ENCODE assay signal across 21 cellular contexts in genomic region chr12:48193623-48194022, GRCh38. TPM values are rescaled to one million over a fixed set of nuclear protein-coding genes. Genes with fewer than 3 reads are reported as not detected.
DNase-seq lines count a peak whose midpoint lies in the region; ATAC-seq, FAIRE-seq and TF ChIP-seq lines count a peak whose summit lies in the region.
"Had no signal": no experiment of that assay in that cellular context is flagged by ENCODE, and none has a peak within 500 bp of the region (broad histone marks: within the 10 kb centered on the region; RNA-seq: fewer than 3 reads in every experiment).

No MANE protein-coding gene starts in this region.

- TF ChIP-seq EP300 in K562 (IDR thresholded peaks at IDR 0.05; ENCODE audit: low read length): no peak

- H3K9me1 ChIP-seq in K562 (ENCODE audit: control insufficient read depth, insufficient read depth, low read length): no peaks in the 10 kb centered on the region

- intact Hi-C loops in K562 (cut with micrococcal nuclease): no loop called here
- intact Hi-C loops in lower lobe of right lung (cut with DNase I): no loop called here

- H2AFZ ChIP-seq in K562 (ENCODE audit: low read depth, low read length): no peak overlapping the region
- H2AFZ ChIP-seq in MM.1S (ENCODE audit: low read length): no peak overlapping the region

- H3K9me3 Mint-ChIP-seq in WTC11: 0 out of 2 replicates have a peak, but pooled peaks cover 3% of the 10 kb centered on the region
- H3K9me3 Mint-ChIP-seq: CD14-positive monocyte, HFFc6 had no signal

- BruUV-seq in K562 (replicated peaks; lab: Mats Ljungman, UMichigan): no TSS peak

- H3K27ac Mint-ChIP-seq in WTC11: no peak overlapping the region

- POLR2A ChIA-PET in HEK293 (lab: Yijun Ruan, JAX): interaction anchor here (0.6 kb wide), 1 partner anchor 289 kb away, joined by 3 read pairs; the partner anchor contains the start of gene VDR
- POLR2A ChIA-PET in K562 (lab: Yijun Ruan, JAX): interaction anchor here (0.6 to 1.5 kb wide), 2 partner anchors 10 to 12 kb away, joined by 3 read pairs; no protein-coding TSS in a partner anchor
- POLR2A ChIA-PET in WTC11 (lab: Charles Lee): interaction anchor here (0.6 kb wide), 1 partner anchor 51 kb away, joined by 3 read pairs; no protein-coding TSS in a partner anchor

- H3K9me2 ChIP-seq in MM.1S (replicated peaks; ENCODE audit: insufficient read depth, low read length): no peaks in the 10 kb centered on the region

- TF ChIP-seq CTCF in HEK293 (tag by site-specific recombination; IDR thresholded peaks at IDR 0.05) (no peak), K562 (IDR thresholded peaks at IDR 0.05 in 2 of 3, conservative IDR thresholded peaks at IDR 0.05 in 1 of 3; ENCODE audit: insufficient read depth in 2 of 3, low read depth in 1 of 3, low read length in 3 of 3) (no peak), lower lobe of right lung (IDR thresholded peaks at IDR 0.05) (no peak), MM.1S (IDR thresholded peaks at IDR 0.05; ENCODE audit: low read length) (no peak), WTC11 (IDR thresholded peaks at IDR 0.05) (no peak)

- in situ Hi-C loops in K562 (cut with MboI): no loop called here

- H3K36me3 ChIP-seq in HEK293 (ENCODE audit: control insufficient read depth in 2 of 2, insufficient read depth in 1 of 2, low read length in 2 of 2): no peaks in the 10 kb centered on the region
- no peaks in the 10 kb centered on the region for H3K36me3 ChIP-seq in K562 (ENCODE audit: control insufficient read depth, insufficient read depth, low read length)
- H3K36me3 ChIP-seq in lower lobe of right lung: no peaks in the 10 kb centered on the region
- no peaks in the 10 kb centered on the region for H3K36me3 ChIP-seq in MM.1S (replicated peaks; ENCODE audit: insufficient read depth, low read length)
- H3K36me3 ChIP-seq: Peyer's patch, SJSA1 had no signal

- no peak for ATAC-seq in K562
- ATAC-seq in lower lobe of right lung: peak in 1 of 2 donors; percentile 34
- no peak for ATAC-seq in WTC11
- ATAC-seq in GM18520 (IDR thresholded peaks at IDR 0.05; ENCODE audit: unreplicated experiment): no peak

- TF ChIP-seq POLR2A in K562 (conservative IDR thresholded peaks at IDR 0.05): no peak

- H3K79me2 ChIP-seq in K562 (ENCODE audit: control insufficient read depth, insufficient read depth, low read length) (peaks cover 4% of the 10 kb centered on the region), MM.1S (ENCODE audit: low read length) (peaks cover under 1% of the 10 kb centered on the region; the same call in 1 of the 2 replicates)

- H3K9me3 ChIP-seq in HEK293 (ENCODE audit: control insufficient read depth, insufficient read depth, low read depth, low read length) (no peaks in the 10 kb centered on the region), K562 (replicated peaks; ENCODE audit: control insufficient read depth, insufficient read depth, low read depth, low read length) (no peaks in the 10 kb centered on the region), lower lobe of right lung (no peaks in the 10 kb centered on the region), MM.1S (replicated peaks; ENCODE audit: insufficient read depth, low read length) (no peaks in the 10 kb centered on the region)
- H3K9me3 ChIP-seq: Peyer's patch, SJSA1 had no signal

- H3K4me3 ChIP-seq in HEK293 (ENCODE audit: low read depth, low read length): no peak overlapping the region
- no peak overlapping the region for H3K4me3 ChIP-seq in K562
- no peak overlapping the region for H3K4me3 ChIP-seq in lower lobe of right lung
- H3K4me3 ChIP-seq in MM.1S (ENCODE audit: low read length): no peak overlapping the region
- H3K4me3 ChIP-seq: Peyer's patch, SJSA1 had no signal

- TF ChIP-seq RAD21 in K562 (CRISPR knock-in tag; conservative IDR thresholded peaks at IDR 0.05 in 1 of 2, IDR thresholded peaks at IDR 0.05 in 1 of 2): no peak

- no peak for DNase-seq in K562 (ENCODE audit: extremely low read depth in 1 of 4, low spot score in 3 of 4)
- DNase-seq in lower lobe of right lung: no peak
- no peak for DNase-seq in MM.1S
- no peak for DNase-seq in WTC11 (ENCODE audit: low spot score)
- no peak for DNase-seq in GDM1 (lab: John Stamatoyannopoulos, UW)
- DNase-seq: DMS 273 treated with DMSO at 0.1 percent for 48 hours, EL, HFFc6, NCI-H187 treated with DMSO at 0.1 percent for 48 hours, NCI-H446 treated with DMSO at 0.1 percent for 48 hours, NCI-H69, Peyer's patch, SW 1271 had no signal

- H3K4me2 ChIP-seq in K562 (ENCODE audit: insufficient read depth, low read length) (no peak overlapping the region), MM.1S (ENCODE audit: low read depth, low read length) (no peak overlapping the region)
- H3K4me2 ChIP-seq: KMS-11 had no signal

- H3K27ac ChIP-seq in HEK293 (ENCODE audit: extremely low read depth, low read depth, low read length): no peak overlapping the region
- H3K27ac ChIP-seq in K562 (ENCODE audit: extremely low read depth, low read depth, low read length): no peak overlapping the region
- H3K27ac ChIP-seq in lower lobe of right lung: peak overlapping the region; percentile 25
- no peak overlapping the region for H3K27ac ChIP-seq in MM.1S (ENCODE audit: low read length)
- H3K27ac ChIP-seq: KMS-11, Peyer's patch, SJSA1 had no signal

- FAIRE-seq in K562 (lab: Jason Lieb, UNC): no peak
- FAIRE-seq: GM12891, H54 had no signal

- H3K36me3 Mint-ChIP-seq in WTC11: no peaks in the 10 kb centered on the region
- H3K36me3 Mint-ChIP-seq: CD14-positive monocyte had no signal

- peaks cover 11% of the 10 kb centered on the region for H3F3A ChIP-seq in MM.1S (ENCODE audit: insufficient read depth, low read length)

- H3K27me3 ChIP-seq in K562 (ENCODE audit: control insufficient read depth in 2 of 2, insufficient read depth in 2 of 2, low read length in 2 of 2): no peaks in the 10 kb centered on the region; a peak in 2 of 5 replicates
- H3K27me3 ChIP-seq in lower lobe of right lung (ENCODE audit: low read depth): no peaks in the 10 kb centered on the region
- H3K27me3 ChIP-seq in MM.1S (replicated peaks; ENCODE audit: insufficient read depth, low read length): no peaks in the 10 kb centered on the region
- H3K27me3 ChIP-seq: Peyer's patch had no signal

- CTCF ChIA-PET in HEK293 (lab: Yijun Ruan, JAX): interaction anchor here (0.6 to 1.5 kb wide), 3 partner anchors 65 to 544 kb away, joined by 3 to 7 read pairs (median 4); no protein-coding TSS in a partner anchor
- CTCF ChIA-PET in K562 (lab: Yijun Ruan, JAX; ENCODE audit: low intra/inter-chr PET ratio): no interaction called here
- CTCF ChIA-PET in WTC11 (lab: Charles Lee): interaction anchor here (0.8 to 1.4 kb wide), 2 partner anchors 424 to 425 kb away, joined by 3 to 4 read pairs; no protein-coding TSS in a partner anchor

- H3K27me3 Mint-ChIP-seq in WTC11 (ENCODE audit: low read depth): peaks cover 70% of the 10 kb centered on the region

- H3K9ac ChIP-seq in K562 (ENCODE audit: insufficient read depth in 1 of 2, low read depth in 2 of 2, low read length in 2 of 2) (no peak overlapping the region), MM.1S (ENCODE audit: low read length) (no peak overlapping the region)
- H3K9ac ChIP-seq: KMS-11 had no signal

- H3K4me3 Mint-ChIP-seq in WTC11: no peak overlapping the region

- 0 out of 2 replicates have a peak, but pooled peaks cover 7% of the 10 kb centered on the region for H3K4me1 Mint-ChIP-seq in WTC11

- WGBS in K562 (ENCODE audit: insufficient coverage, low coverage, missing lambda C conversion rate): 0% methylated on average over 2 of the region's 2 CpGs

- 0 out of 2 replicates have a peak, but pooled peaks cover 4% of the 10 kb centered on the region for H3K4me1 ChIP-seq in HEK293 (ENCODE audit: control insufficient read depth, insufficient read depth, low read length)
- H3K4me1 ChIP-seq in K562 (replicated peaks in 1 of 2; ENCODE audit: control insufficient read depth in 2 of 2, insufficient read depth in 2 of 2, low read length in 2 of 2): peaks cover 4 to 7% of the 10 kb centered on the region in 2 experiments; a peak in 3 of 5 replicates
- H3K4me1 ChIP-seq in lower lobe of right lung: peaks cover 5% of the 10 kb centered on the region
- no peaks in the 10 kb centered on the region for H3K4me1 ChIP-seq in MM.1S (ENCODE audit: low read length)
- H3K4me1 ChIP-seq: Peyer's patch had no signal

- H4K20me1 ChIP-seq in K562 (replicated peaks; ENCODE audit: control insufficient read depth, insufficient read depth, low read length) (no peaks in the 10 kb centered on the region), MM.1S (ENCODE audit: insufficient read depth, low read length) (no peaks in the 10 kb centered on the region)

RNA-seq across cellular contexts. Expression of gene OR10AD1, which starts 9.5 kb away (rescaled TPM):
- total RNA-seq in K562 (2011; cell fraction: chromatin; rRNA removed; ENCODE audit: low replicate concordance): not detected in 2 replicates
- 0.33 TPM in 1 of 2 replicates, not detected in the other for total RNA-seq in K562 (2011; cell fraction: nucleolus; rRNA removed)
- total RNA-seq in K562 (2011; cell fraction: nucleoplasm; rRNA removed): not detected in 2 replicates
- total RNA-seq in K562 (2014; rRNA removed) (not detected in 2 replicates), K562 (2014; rRNA removed; fragmentation: Illumina TruSeq; extraction: Trizol) (not detected in 2 replicates), K562 (2015; rRNA removed; fragmentation: Illumina TruSeq; extraction: Trizol) (not detected in 2 replicates), K562 (2021) (not detected in 2 replicates), lower lobe of right lung (not detected), WTC11 (2021) (not detected in 3 replicates)
- polyA plus RNA-seq in K562 (2011; rRNA removed) (not detected in 2 replicates), K562 (2014; fragmentation: Illumina TruSeq; extraction: Trizol) (not detected in 2 replicates), K562 (2014; fragmentation: Nextera tagmentation; extraction: Ambion mirVana) (not detected), K562 (2014; rRNA removed) (not detected in 2 replicates)
- polyA plus RNA-seq in K562 (2011; cell fraction: cytosol; rRNA removed): not detected in 2 replicates
- polyA plus RNA-seq in K562 (2011; cell fraction: nucleus; rRNA removed): not detected in 2 replicates
- 0.21 and 0.76 TPM in 2 replicates for polyA plus RNA-seq in K562 (2012)
- not detected in 2 replicates for polyA minus RNA-seq in K562 (2011; rRNA and poly(A)+ RNA removed)
- not detected in 2 replicates for polyA minus RNA-seq in K562 (2011; cell fraction: cytosol; rRNA and poly(A)+ RNA removed)
- not detected in 2 replicates for polyA minus RNA-seq in K562 (2011; cell fraction: nucleus; rRNA and poly(A)+ RNA removed)
- total RNA-seq: HFFc6, HT-29, Peyer's patch, SJSA1 had no signal
- polyA plus RNA-seq: CD14-positive monocyte had no signal

RNA-seq across cellular contexts. Expression of gene CCDC184, which starts 10.2 kb away (rescaled TPM):
- total RNA-seq in K562 (2011; cell fraction: chromatin; rRNA removed; ENCODE audit: low replicate concordance): not detected in 2 replicates
- not detected in 2 replicates for total RNA-seq in K562 (2011; cell fraction: nucleolus; rRNA removed)
- not detected in 2 replicates for total RNA-seq in K562 (2011; cell fraction: nucleoplasm; rRNA removed)
- total RNA-seq in K562 (2014; rRNA removed) (0.04 TPM in 1 of 2 replicates, not detected in the other), K562 (2014; rRNA removed; fragmentation: Illumina TruSeq; extraction: Trizol) (not detected in 2 replicates), K562 (2015; rRNA removed; fragmentation: Illumina TruSeq; extraction: Trizol) (not detected in 2 replicates), K562 (2021) (0.09 and 0.18 TPM in 2 replicates), lower lobe of right lung (1.0 TPM), WTC11 (2021) (1.4 to 1.6 TPM (median 1.5 TPM) in 3 replicates)
- polyA plus RNA-seq in K562 (2011; rRNA removed) (not detected in 2 replicates), K562 (2014; fragmentation: Illumina TruSeq; extraction: Trizol) (not detected in 2 replicates), K562 (2014; fragmentation: Nextera tagmentation; extraction: Ambion mirVana) (not detected), K562 (2014; rRNA removed) (not detected in 2 replicates)
- polyA plus RNA-seq in K562 (2011; cell fraction: cytosol; rRNA removed): not detected in 2 replicates
- polyA plus RNA-seq in K562 (2011; cell fraction: nucleus; rRNA removed): not detected in 2 replicates
- polyA plus RNA-seq in K562 (2012): 0.03 and 0.17 TPM in 2 replicates
- polyA minus RNA-seq in K562 (2011; rRNA and poly(A)+ RNA removed): not detected in 2 replicates
- polyA minus RNA-seq in K562 (2011; cell fraction: cytosol; rRNA and poly(A)+ RNA removed): not detected in 2 replicates
- not detected in 2 replicates for polyA minus RNA-seq in K562 (2011; cell fraction: nucleus; rRNA and poly(A)+ RNA removed)
- total RNA-seq: HT-29 had no signal
- polyA plus RNA-seq: CD14-positive monocyte had no signal

RNA-seq across cellular contexts. Expression of gene ASB8, which starts 36.3 kb away (rescaled TPM):
- 29.0 and 38.0 TPM in 2 replicates for total RNA-seq in K562 (2011; cell fraction: chromatin; rRNA removed; ENCODE audit: low replicate concordance)
- 15.8 and 18.7 TPM in 2 replicates for total RNA-seq in K562 (2011; cell fraction: nucleolus; rRNA removed)
- total RNA-seq in K562 (2011; cell fraction: nucleoplasm; rRNA removed): 25.8 and 32.9 TPM in 2 replicates
- total RNA-seq in K562 (2014; rRNA removed): 13.3 and 24.2 TPM in 2 replicates
- 19.6 and 30.6 TPM in 2 replicates for total RNA-seq in K562 (2014; rRNA removed; fragmentation: Illumina TruSeq; extraction: Trizol)
- total RNA-seq in K562 (2015; rRNA removed; fragmentation: Illumina TruSeq; extraction: Trizol): 18.9 and 21.2 TPM in 2 replicates
- 18.6 and 21.6 TPM in 2 replicates for total RNA-seq in K562 (2021)
- 25.1 and 26.2 TPM in 2 replicates for polyA plus RNA-seq in K562 (2011; rRNA removed)
- 19.1 and 23.0 TPM in 2 replicates for polyA plus RNA-seq in K562 (2011; cell fraction: cytosol; rRNA removed)
- 13.0 and 17.0 TPM in 2 replicates for polyA plus RNA-seq in K562 (2011; cell fraction: nucleus; rRNA removed)
- polyA plus RNA-seq in K562 (2012): 17.3 and 20.3 TPM in 2 replicates
- polyA plus RNA-seq in K562 (2014; fragmentation: Illumina TruSeq; extraction: Trizol): 19.8 and 21.0 TPM in 2 replicates
- polyA plus RNA-seq in K562 (2014; fragmentation: Nextera tagmentation; extraction: Ambion mirVana): 10 to 100 TPM; 20.0 to 29.0 TPM
- 15.8 and 24.4 TPM in 2 replicates for polyA plus RNA-seq in K562 (2014; rRNA removed)
- 21.1 and 22.8 TPM in 2 replicates for polyA minus RNA-seq in K562 (2011; rRNA and poly(A)+ RNA removed)
- 10.3 and 18.6 TPM in 2 replicates for polyA minus RNA-seq in K562 (2011; cell fraction: cytosol; rRNA and poly(A)+ RNA removed)
- 10.5 and 11.2 TPM in 2 replicates for polyA minus RNA-seq in K562 (2011; cell fraction: nucleus; rRNA and poly(A)+ RNA removed)
- total RNA-seq in lower lobe of right lung: 40.9 TPM
- total RNA-seq in WTC11 (2021): 7.4 to 11.3 TPM (median 8.8 TPM) in 3 replicates
